10 cellular contexts compared by ENCODE assay signal in the genomic region with DNA sequence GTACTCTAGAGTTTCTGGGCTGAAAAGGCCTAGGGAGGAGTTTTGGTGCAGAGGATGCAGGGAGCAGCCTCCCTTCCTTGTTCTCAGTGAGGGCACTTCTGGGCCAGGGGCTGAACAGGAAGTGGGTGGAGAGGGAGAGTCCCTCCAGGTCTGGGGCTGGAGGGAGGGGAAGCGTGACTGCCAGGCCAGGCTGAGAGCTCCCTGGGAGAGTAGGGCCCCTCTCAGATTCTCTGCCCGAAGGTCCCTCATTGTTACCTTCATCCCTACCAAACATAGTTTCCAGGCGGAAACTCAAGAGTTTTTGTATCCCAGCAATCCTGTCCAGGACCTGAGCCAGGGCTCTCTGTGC. TPM values are rescaled to one million over a fixed set of nuclear protein-coding genes. Genes with fewer than 3 reads are reported as not detected.
DNase-seq lines count a peak whose midpoint lies in the region; ATAC-seq and TF ChIP-seq lines count a peak whose summit lies in the region.
"Had no signal": no experiment of that assay in that cellular context is flagged by ENCODE, and none has a peak within 500 bp of the region (broad histone marks: within the 10 kb centered on the region; RNA-seq: fewer than 3 reads in every experiment).

No MANE protein-coding gene starts in this region.

- no peaks in the 10 kb centered on the region for H3K79me1 ChIP-seq in neuronal stem cell (ENCODE audit: low read depth, low read length)

- H3K27me3 ChIP-seq in GM23338 (ENCODE audit: insufficient read depth) (no peaks in the 10 kb centered on the region), neuronal stem cell (ENCODE audit: control insufficient read depth in 3 of 3, insufficient read depth in 3 of 3, low read depth in 1 of 3, low read length in 3 of 3) (peaks cover 0 to 72% (median 2%) of the 10 kb centered on the region in 3 experiments)
- H3K27me3 ChIP-seq: uterus had no signal

- POLR2A ChIA-PET in activated CD8-positive, alpha-beta T cell treated with anti-CD3 and anti-CD28 coated beads, Interleukin-2, amount 10 ng/mL, durations not matched to agents 7 days and 5 days (lab: Charles Lee): no interaction called here

- H3K23ac ChIP-seq in neuronal stem cell (ENCODE audit: low read depth, low read length, poor library complexity): no peak overlapping the region

- H3F3A ChIP-seq in GM23338 (replicated peaks; ENCODE audit: low read depth): no peaks in the 10 kb centered on the region

- no CpG with 5 or more reads among the region's 3 CpGs for WGBS in neuronal stem cell (ENCODE audit: extremely low coverage in 2 of 2, insufficient read length in 2 of 2, insufficient replicate concordance in 1 of 2), 2 donors

- no peaks in the 10 kb centered on the region for H3K9me2 ChIP-seq in GM23338 (ENCODE audit: insufficient read depth)

- peak; percentile 61 for ATAC-seq in GM23338
- ATAC-seq in activated CD8-positive, alpha-beta T cell treated with anti-CD3 and anti-CD28 coated beads, Interleukin-2, amount 10 ng/mL, durations not matched to agents 7 days and 5 days: peak; percentile 37
- ATAC-seq in GM19328 (IDR thresholded peaks at IDR 0.05; ENCODE audit: unreplicated experiment): no peak

- no peak overlapping the region for H3K4me3 ChIP-seq in GM23338
- no peak overlapping the region for H3K4me3 ChIP-seq in neuronal stem cell (ENCODE audit: low read length in 2 of 2)
- H3K4me3 ChIP-seq: uterus had no signal

- H3K14ac ChIP-seq in neuronal stem cell (ENCODE audit: low read length): no peak overlapping the region

- no peak overlapping the region for H3K4me3 Mint-ChIP-seq in GM23338
- no peak overlapping the region for H3K4me3 Mint-ChIP-seq in activated CD8-positive, alpha-beta T cell treated with anti-CD3 and anti-CD28 coated beads, Interleukin-2, amount 10 ng/mL, durations not matched to agents 7 days and 5 days

- H3K4me2 ChIP-seq in GM23338 (peak overlapping the region; percentile 35; the same call in 1 of the 2 replicates), neuronal stem cell (ENCODE audit: insufficient read depth, low read length, poor library complexity, severe bottlenecking) (peak overlapping the region; percentile 13)

- peak; percentile 11 for DNase-seq in NOMO-1 treated with DMSO at 0.1 percent for 48 hours (lab: John Stamatoyannopoulos, UW; ENCODE audit: unreplicated experiment)
- no peak for DNase-seq in NOMO-1 treated with dmso at 0.1 percent for 144 hours (lab: John Stamatoyannopoulos, UW; ENCODE audit: unreplicated experiment)
- DNase-seq in GM23338 (ENCODE audit: low spot score): no peak
- DNase-seq in activated CD8-positive, alpha-beta T cell treated with anti-CD3 and anti-CD28 coated beads, Interleukin-2, amount 10 ng/mL, durations not matched to agents 7 days and 5 days: no peak
- no peak for DNase-seq in neuronal stem cell (ENCODE audit: low spot score)
- no peak for DNase-seq in stimulated activated naive CD4-positive, alpha-beta T cell (lab: John Stamatoyannopoulos, UW)
- DNase-seq in NCI-H1105 (lab: John Stamatoyannopoulos, UW): no peak
- DNase-seq: amygdala, uterus had no signal

- H4K8ac ChIP-seq in neuronal stem cell (ENCODE audit: low read depth, low read length): no peak overlapping the region

- peaks cover 21% of the 10 kb centered on the region for H3K4me1 Mint-ChIP-seq in GM23338
- peaks cover 33% of the 10 kb centered on the region for H3K4me1 Mint-ChIP-seq in activated CD8-positive, alpha-beta T cell treated with anti-CD3 and anti-CD28 coated beads, Interleukin-2, amount 10 ng/mL, durations not matched to agents 7 days and 5 days (ENCODE audit: low read depth)

- no peaks in the 10 kb centered on the region for H3K36me3 ChIP-seq in GM23338 (ENCODE audit: insufficient read depth)
- H3K36me3 ChIP-seq in neuronal stem cell (replicated peaks in 1 of 2; ENCODE audit: control insufficient read depth in 2 of 2, insufficient read depth in 2 of 2, low read length in 2 of 2): no peaks in the 10 kb centered on the region
- H3K36me3 ChIP-seq: uterus had no signal

- H3K9me3 Mint-ChIP-seq in GM23338: no peaks in the 10 kb centered on the region
- H3K9me3 Mint-ChIP-seq in activated CD8-positive, alpha-beta T cell treated with anti-CD3 and anti-CD28 coated beads, Interleukin-2, amount 10 ng/mL, durations not matched to agents 7 days and 5 days (ENCODE audit: insufficient read depth): no peaks in the 10 kb centered on the region

- no peak for TF ChIP-seq CTCF in GM23338 (conservative IDR thresholded peaks at IDR 0.05; ENCODE audit: low read depth in 2 of 2)

- no peak overlapping the region for H2BK12ac ChIP-seq in neuronal stem cell (ENCODE audit: low read length)

- no peak overlapping the region; the same call in 1 of the 2 replicates for H2AFZ ChIP-seq in GM23338
- peak overlapping the region; percentile 5 for H2AFZ ChIP-seq in neuronal stem cell (ENCODE audit: low read length)

- no peak overlapping the region for H3K9ac ChIP-seq in neuronal stem cell (ENCODE audit: low read depth, low read length, poor library complexity)

- no peak overlapping the region for H2BK5ac ChIP-seq in neuronal stem cell (ENCODE audit: low read length)

- peaks cover 15% of the 10 kb centered on the region for H3K4me1 ChIP-seq in GM23338 (ENCODE audit: insufficient read depth)
- H3K4me1 ChIP-seq in neuronal stem cell (ENCODE audit: control insufficient read depth in 2 of 2, insufficient read depth in 1 of 2, low read depth in 1 of 2, low read length in 2 of 2): peaks cover 16 to 38% of the 10 kb centered on the region in 2 donors
- H3K4me1 ChIP-seq: uterus had no signal

- H3K18ac ChIP-seq in neuronal stem cell (ENCODE audit: low read length): peak overlapping the region; percentile 73

- CTCF ChIA-PET in activated CD8-positive, alpha-beta T cell treated with anti-CD3 and anti-CD28 coated beads, Interleukin-2, amount 10 ng/mL, durations not matched to agents 7 days and 5 days (lab: Charles Lee): interaction anchor here (0.7 to 1.5 kb wide), 4 partner anchors 13 to 52 kb away, joined by 3 to 6 read pairs (median 4); no protein-coding TSS in a partner anchor

- H3K27ac Mint-ChIP-seq in GM23338: peak overlapping the region; percentile 18
- peak overlapping the region; percentile 74 for H3K27ac Mint-ChIP-seq in activated CD8-positive, alpha-beta T cell treated with anti-CD3 and anti-CD28 coated beads, Interleukin-2, amount 10 ng/mL, durations not matched to agents 7 days and 5 days

- no peaks in the 10 kb centered on the region for H4K20me1 ChIP-seq in GM23338 (replicated peaks; ENCODE audit: insufficient read depth)

- peaks cover 13% of the 10 kb centered on the region for H3K27me3 Mint-ChIP-seq in GM23338 (ENCODE audit: insufficient read depth, low read depth, poor library complexity)
- H3K27me3 Mint-ChIP-seq in activated CD8-positive, alpha-beta T cell treated with anti-CD3 and anti-CD28 coated beads, Interleukin-2, amount 10 ng/mL, durations not matched to agents 7 days and 5 days (ENCODE audit: low read depth): no peaks in the 10 kb centered on the region

- no peaks in the 10 kb centered on the region; the same call in 2 of the 3 replicates for H3K36me3 Mint-ChIP-seq in GM23338 (ENCODE audit: low read depth)
- H3K36me3 Mint-ChIP-seq in activated CD8-positive, alpha-beta T cell treated with anti-CD3 and anti-CD28 coated beads, Interleukin-2, amount 10 ng/mL, durations not matched to agents 7 days and 5 days (ENCODE audit: low read depth): no peaks in the 10 kb centered on the region

- no peak overlapping the region for H3K4ac ChIP-seq in neuronal stem cell (ENCODE audit: low read length)

- H4K91ac ChIP-seq in neuronal stem cell (ENCODE audit: low read depth, low read length, poor library complexity): no peak overlapping the region

- peak overlapping the region; percentile 52; the same call in 1 of the 2 replicates for H3K27ac ChIP-seq in GM23338 (ENCODE audit: low read depth)
- peak overlapping the region; percentile 82 for H3K27ac ChIP-seq in neuronal stem cell (replicated peaks; ENCODE audit: low read length)
- H3K27ac ChIP-seq: uterus had no signal

- no peak overlapping the region for H2BK120ac ChIP-seq in neuronal stem cell (ENCODE audit: low read depth, low read length)

- peaks cover 0 to 4% of the 10 kb centered on the region in 2 donors for H3K9me3 ChIP-seq in neuronal stem cell (replicated peaks in 1 of 2; ENCODE audit: control insufficient read depth in 2 of 2, insufficient read depth in 1 of 2, low read depth in 1 of 2, low read length in 2 of 2)
- H3K9me3 ChIP-seq: uterus had no signal

- no peaks in the 10 kb centered on the region for H3K79me2 ChIP-seq in GM23338 (replicated peaks; ENCODE audit: insufficient read depth)

- peak overlapping the region; percentile 42 for H2AK5ac ChIP-seq in neuronal stem cell (ENCODE audit: low read depth, low read length)

- no peak overlapping the region for H2BK15ac ChIP-seq in neuronal stem cell (ENCODE audit: low read length)

TF ChIP-seq in GM23338, 12 proteins besides CTCF, POLR2A, EP300 and RAD21 (continues in another document):
- no peak for TF ChIP-seq EZH2phosphoT487 (IDR thresholded peaks at IDR 0.05; ENCODE audit: unreplicated experiment)
- no peak for TF ChIP-seq POLR2AphosphoS5 (IDR thresholded peaks at IDR 0.05; ENCODE audit: low read depth)
- TF ChIP-seq CREB1 (CRISPR knock-in tag; IDR thresholded peaks at IDR 0.05; ENCODE audit: low read depth): no peak
- TF ChIP-seq STAT1 (IDR thresholded peaks at IDR 0.05; ENCODE audit: unreplicated experiment): no peak

RNA-seq across cellular contexts. Expression of a gene that starts 36.8 kb away (rescaled TPM):
- total RNA-seq in GM23338 (2014; rRNA removed; shearing (Covaris generic)): 16.4 and 18.7 TPM in 2 replicates
- polyA plus RNA-seq in GM23338 (2016; fragmentation: Nextera tagmentation; extraction: Ambion mirVana): 2.9 and 7.7 TPM in 2 replicates
- total RNA-seq in activated CD8-positive, alpha-beta T cell treated with anti-CD3 and anti-CD28 coated beads, Interleukin-2, amount 10 ng/mL, durations not matched to agents 7 days and 5 days: 1 to 10 TPM; 9.1 to 10.0 TPM
- polyA plus RNA-seq in neuronal stem cell (2013, experiment 1 of 2): 17.7 TPM
- 17.8 TPM for polyA plus RNA-seq in neuronal stem cell (2013, experiment 2 of 2)

RNA-seq across cellular contexts. Expression of a gene that starts 41.8 kb away (rescaled TPM):
- total RNA-seq in GM23338 (2014; rRNA removed; shearing (Covaris generic)): 2.9 and 3.0 TPM in 2 replicates
- polyA plus RNA-seq in GM23338 (2016; fragmentation: Nextera tagmentation; extraction: Ambion mirVana): 1.3 and 2.0 TPM in 2 replicates
- total RNA-seq in activated CD8-positive, alpha-beta T cell treated with anti-CD3 and anti-CD28 coated beads, Interleukin-2, amount 10 ng/mL, durations not matched to agents 7 days and 5 days: under 1 TPM; 0.73 to 0.87 TPM
- polyA plus RNA-seq in neuronal stem cell (2013, experiment 1 of 2): 3.1 TPM
- polyA plus RNA-seq in neuronal stem cell (2013, experiment 2 of 2): 3.2 TPM
